18 cellular contexts compared by ENCODE assay signal in the genomic region with DNA sequence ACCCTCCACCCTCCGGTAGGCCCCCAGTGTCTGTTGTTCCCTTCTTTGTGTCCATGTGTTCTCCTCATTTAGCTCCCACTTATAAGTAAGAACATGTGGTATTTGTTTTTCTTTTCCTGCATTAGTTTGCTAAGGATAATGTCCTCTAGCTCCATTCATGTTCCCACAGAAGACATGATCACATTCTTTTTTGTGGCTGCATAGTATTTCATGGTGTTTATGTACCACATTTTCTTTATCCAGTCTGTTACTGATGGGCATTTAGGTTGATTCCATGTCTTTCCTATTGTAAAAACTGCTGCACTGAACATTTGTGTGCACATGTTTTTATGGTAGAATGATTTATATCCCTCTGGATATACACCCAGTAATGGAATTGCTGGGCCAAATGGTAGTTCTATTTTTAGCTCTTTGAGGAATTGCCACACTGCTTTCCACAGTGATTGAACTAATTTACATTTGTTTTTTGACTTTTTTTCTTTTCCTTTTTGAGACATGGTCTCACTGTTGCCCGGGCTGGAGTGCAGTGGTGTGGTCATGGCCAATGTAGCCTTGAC.
"Had no signal": no experiment of that assay in that cellular context is flagged by ENCODE, and none has a peak within 500 bp of the region (broad histone marks: within the 10 kb centered on the region; RNA-seq: fewer than 3 reads in every experiment).

No MANE protein-coding gene starts in this region.

- H3K4me3 ChIP-seq: smooth muscle cell, stomach, thoracic aorta had no signal

- H3K27ac ChIP-seq: stomach, thoracic aorta had no signal

- H3K27me3 Mint-ChIP-seq: activated CD4-positive, alpha-beta T cell treated with anti-CD3 and anti-CD28 coated beads, Interleukin-2, amount 10 ng/mL, durations not matched to agents 24 days and 14 days; natural killer cell treated with Interleukin-12 subunit alpha and Interleukin-12 subunit beta and Interleukin-15 and Interleukin-18, amount 100 ng/mL, for 72 hours had no signal

- H3K4me3 Mint-ChIP-seq: activated CD4-positive, alpha-beta T cell treated with anti-CD3 and anti-CD28 coated beads, Interleukin-2, amount 10 ng/mL, durations not matched to agents 24 days and 14 days; natural killer cell treated with Interleukin-12 subunit alpha and Interleukin-12 subunit beta and Interleukin-15 and Interleukin-18, amount 100 ng/mL, for 72 hours had no signal

- H3K9me3 Mint-ChIP-seq: natural killer cell treated with Interleukin-12 subunit alpha and Interleukin-12 subunit beta and Interleukin-15 and Interleukin-18, amount 100 ng/mL, for 72 hours had no signal

- H3K27me3 ChIP-seq: stomach had no signal

- H3K4me2 ChIP-seq: smooth muscle cell had no signal

- ATAC-seq: activated naive CD4-positive, alpha-beta T cell treated with anti-CD3 and anti-CD28 coated beads, Interleukin-2, amount 50 U/mL, for 72 hours; natural killer cell treated with Interleukin-12 subunit alpha and Interleukin-12 subunit beta and Interleukin-15 and Interleukin-18, amount 100 ng/mL, for 72 hours; right cardiac atrium had no signal

- DNase-seq: activated CD4-positive, CD25-positive, alpha-beta regulatory T cell; activated effector memory CD4-positive, alpha-beta T cell treated with Interleukin-2 at 50 U/mL for 16 hours; activated T-cell treated with anti-CD3 and anti-CD28 coated beads for 4 hours; effector CD8-positive, alpha-beta T cell; foreskin melanocyte; head of caudate nucleus; mammary epithelial cell; nucleus accumbens; stimulated activated CD4-positive, alpha-beta T cell treated with anti-CD3 and anti-CD28 coated beads, Interleukin-4, amount 100 ng/mL, for 4 hours; stimulated activated CD8-positive, alpha-beta memory T cell treated with anti-CD3 and anti-CD28 coated beads, Interleukin-4, amount 100 ng/mL, for 48 hours; stomach; SW 1271 had no signal

- H3K9me3 ChIP-seq: stomach, thoracic aorta had no signal

- H3K27ac Mint-ChIP-seq: activated CD4-positive, alpha-beta T cell treated with anti-CD3 and anti-CD28 coated beads, Interleukin-2, amount 10 ng/mL, durations not matched to agents 24 days and 14 days had no signal
